Comparison of ENCODE assay signal across 1 cellular context in genomic region chr7:27139335-27140107, GRCh38.
A peak's percentile ranks its signal among the peaks of the same experiment; 100 is the strongest.
TF ChIP-seq lines count a peak whose summit lies in the region.

No MANE protein-coding gene starts in this region.

TF ChIP-seq in IMR-90, 13 proteins besides CTCF, POLR2A, EP300 and RAD21:
- TF ChIP-seq RFX5 (IDR thresholded peaks at IDR 0.05; ENCODE audit: low read depth, low read length) (no peak), CHD1 (IDR thresholded peaks at IDR 0.05; ENCODE audit: low read depth, low read length) (peak; percentile 33; the same call in 1 of the 2 replicates), USF2 (IDR thresholded peaks at IDR 0.05; ENCODE audit: low read depth, low read length) (no peak)
TF ChIP-seq in IMR-90: peak in this region for 1.
